ENCODE assay signal across 8 cellular contexts in the genomic region with DNA sequence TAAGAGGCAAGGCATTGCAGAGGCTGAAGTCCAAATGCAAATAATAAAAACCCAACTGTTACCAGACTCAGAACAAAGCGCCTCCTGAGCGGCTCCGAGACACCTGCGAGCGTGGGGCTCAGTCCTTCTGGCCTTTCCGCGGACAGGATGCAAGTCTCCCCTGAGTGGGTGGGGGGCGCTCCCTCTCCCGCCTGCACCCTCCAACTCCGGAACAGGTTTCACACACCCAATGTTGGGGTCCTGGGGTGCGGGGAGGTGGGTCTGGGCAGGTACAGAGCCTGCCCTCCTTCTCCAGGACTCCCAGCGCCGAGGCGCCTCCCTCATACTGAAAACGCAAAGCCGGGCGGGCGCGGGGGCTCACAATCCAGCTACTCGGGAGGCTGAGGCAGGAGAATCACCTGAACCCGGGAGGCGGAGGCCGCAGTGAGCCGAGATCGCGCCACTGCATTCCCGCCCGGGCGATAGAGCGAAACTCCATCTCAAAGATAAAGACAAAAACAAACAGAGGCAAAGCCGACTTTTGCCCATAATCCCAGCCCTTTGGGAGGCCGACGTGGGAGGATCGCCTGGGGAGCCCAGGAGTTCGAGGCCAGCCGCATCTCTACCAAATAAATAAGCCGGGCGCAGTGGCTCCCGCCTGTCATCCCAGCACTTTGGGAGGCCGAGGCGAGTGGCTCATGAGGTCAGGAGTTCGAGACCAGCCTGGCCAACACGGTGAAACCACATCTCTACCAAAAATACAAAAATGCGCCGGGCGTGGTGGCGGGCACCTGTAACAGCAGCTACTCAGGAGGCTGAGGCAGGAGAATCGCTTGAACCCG. TPM values are rescaled to one million over a fixed set of nuclear protein-coding genes. Genes with fewer than 3 reads are reported as not detected.
DNase-seq lines count a peak whose midpoint lies in the region; ATAC-seq, FAIRE-seq and TF ChIP-seq lines count a peak whose summit lies in the region.

No MANE protein-coding gene starts in this region.

- intact Hi-C loops in HepG2 (cut with micrococcal nuclease; ENCODE audit: unreplicated experiment): no loop called here
- intact Hi-C loops in tibial artery (cut with DNase I; ENCODE audit: low total_unique reads): no loop called here

- H3K27ac Mint-ChIP-seq in activated CD8-positive, alpha-beta memory T cell treated with anti-CD3 and anti-CD28 coated beads, Interleukin-2, amount 10 ng/mL, durations not matched to agents 7 days and 5 days: peak overlapping the region; percentile 86

- in situ Hi-C loops in HepG2 (cut with HindIII; ENCODE audit: extremely low pct_ligation_motif_present, low pct_unique_long_range_greater_than_20kb): no loop called here

- H3K4me1 ChIP-seq in HepG2 (ENCODE audit: insufficient read depth, low read length): peaks cover 38% of the 10 kb centered on the region
- peaks cover 0 to 22% (median 12%) of the 10 kb centered on the region in 4 donors for H3K4me1 ChIP-seq in tibial artery

- peaks cover 0 to 26% of the 10 kb centered on the region in 2 experiments; a peak in 4 of 5 replicates for H3K27me3 ChIP-seq in HepG2 (ENCODE audit: control insufficient read depth in 1 of 2, insufficient read depth in 2 of 2, low read length in 2 of 2)
- peaks cover 0 to 18% of the 10 kb centered on the region in 2 donors for H3K27me3 ChIP-seq in tibial artery

- peaks cover 17% of the 10 kb centered on the region for H3K36me3 Mint-ChIP-seq in activated CD8-positive, alpha-beta memory T cell treated with anti-CD3 and anti-CD28 coated beads, Interleukin-2, amount 10 ng/mL, durations not matched to agents 7 days and 5 days

- TF ChIP-seq EP300 in HepG2 (IDR thresholded peaks at IDR 0.05; ENCODE audit: low read depth in 2 of 2, low read length in 2 of 2): no peak
- TF ChIP-seq EP300 in HepG2 (CRISPR knock-in tag; IDR thresholded peaks at IDR 0.05; ENCODE audit: borderline replicate concordance): no peak

- 72% methylated on average over 47 of the region's 49 CpGs for WGBS in HepG2 (ENCODE audit: low lambda C conversion rate)

- no peak for TF ChIP-seq POLR2A in HepG2 (IDR thresholded peaks at IDR 0.05; ENCODE audit: insufficient read depth in 1 of 2, low read depth in 2 of 2, low read length in 2 of 2)

- CTCF ChIA-PET in activated CD8-positive, alpha-beta memory T cell treated with anti-CD3 and anti-CD28 coated beads, Interleukin-2, amount 10 ng/mL, durations not matched to agents 7 days and 5 days (lab: Charles Lee): interaction anchor here (1.1 to 2.0 kb wide), 3 partner anchors 10 to 71 kb away, joined by 3 to 6 read pairs (median 5); no protein-coding TSS in a partner anchor
- CTCF ChIA-PET in HepG2 (lab: Yijun Ruan, JAX; ENCODE audit: low intra/inter-chr PET ratio, low total read pairs): no interaction called here

- H3K36me3 ChIP-seq in HepG2 (replicated peaks in 1 of 2; ENCODE audit: control insufficient read depth in 1 of 2, insufficient read depth in 2 of 2, low read length in 2 of 2) (peaks cover 4 to 10% of the 10 kb centered on the region in 2 experiments), tibial artery (no peaks in the 10 kb centered on the region)

- H3K79me2 ChIP-seq in HepG2 (ENCODE audit: insufficient read depth, low read length): peaks cover 2% of the 10 kb centered on the region

- H3K4me2 ChIP-seq in HepG2 (ENCODE audit: low read depth, low read length): peak overlapping the region; percentile 89

- no peak overlapping the region for H2AFZ ChIP-seq in HepG2 (ENCODE audit: low read length)

- H3K4me1 Mint-ChIP-seq in activated CD8-positive, alpha-beta memory T cell treated with anti-CD3 and anti-CD28 coated beads, Interleukin-2, amount 10 ng/mL, durations not matched to agents 7 days and 5 days: peaks cover 22% of the 10 kb centered on the region

- no TSS peak for BruUV-seq in HepG2 (replicated peaks; lab: Mats Ljungman, UMichigan)

- TF ChIP-seq CTCF in HepG2 (CRISPR knock-in tag; IDR thresholded peaks at IDR 0.05) (no peak), tibial artery (IDR thresholded peaks at IDR 0.05) (no peak)

- peak overlapping the region; percentile 79 for H3K4me3 Mint-ChIP-seq in activated CD8-positive, alpha-beta memory T cell treated with anti-CD3 and anti-CD28 coated beads, Interleukin-2, amount 10 ng/mL, durations not matched to agents 7 days and 5 days

- POLR2A ChIA-PET in HepG2 (lab: Yijun Ruan, JAX): no interaction called here

- peak overlapping the region; percentile 76 for H3K9ac ChIP-seq in HepG2 (ENCODE audit: insufficient read depth, low read depth, low read length)

- no peak overlapping the region for H3K27ac ChIP-seq in HepG2 (ENCODE audit: extremely low read length, insufficient read depth, low read length)
- H3K27ac ChIP-seq in tibial artery: no peak overlapping the region

- no peaks in the 10 kb centered on the region for H3K9me3 Mint-ChIP-seq in activated CD8-positive, alpha-beta memory T cell treated with anti-CD3 and anti-CD28 coated beads, Interleukin-2, amount 10 ng/mL, durations not matched to agents 7 days and 5 days (ENCODE audit: low read depth)

- TF ChIP-seq RAD21 in HepG2 (CRISPR knock-in tag; IDR thresholded peaks at IDR 0.05): no peak

- H3K4me3 ChIP-seq in HepG2 (replicated peaks in 1 of 3; ENCODE audit: insufficient read depth in 1 of 3, low read depth in 2 of 3, low read length in 3 of 3): peak overlapping the region; percentile 66 to 88 (median 84)
- peak overlapping the region; percentile 56 to 78 for H3K4me3 ChIP-seq in tibial artery

- DNase-seq in activated CD8-positive, alpha-beta memory T cell treated with anti-CD3 and anti-CD28 coated beads, Interleukin-2, amount 10 ng/mL, durations not matched to agents 7 days and 5 days: peak; percentile 47
- no peak for DNase-seq in activated CD8-positive, alpha-beta memory T cell treated with anti-CD3 and anti-CD28 coated beads, Interleukin-2, amount 50 U/mL, for 48 hours
- peak; percentile 21 for DNase-seq in activated naive CD4-positive, alpha-beta T cell treated with anti-CD3 and anti-CD28 coated beads, Interleukin-2, amount 50 U/mL, for 16 hours
- DNase-seq in HepG2 (ENCODE audit: low spot score) (no peak), tibial artery (no peak), dermis blood vessel endothelial cell (no peak), NCI-H446 (lab: John Stamatoyannopoulos, UW) (no peak)

- H3K9me3 ChIP-seq in HepG2 (ENCODE audit: low read length): no peaks in the 10 kb centered on the region
- no peaks in the 10 kb centered on the region for H3K9me3 ChIP-seq in tibial artery

- no peaks in the 10 kb centered on the region; the same call in 1 of the 2 replicates for H4K20me1 ChIP-seq in HepG2 (ENCODE audit: insufficient read depth, low read length)

- no peak for FAIRE-seq in HepG2 (lab: Jason Lieb, UNC)

- peaks cover 7% of the 10 kb centered on the region for H3K27me3 Mint-ChIP-seq in activated CD8-positive, alpha-beta memory T cell treated with anti-CD3 and anti-CD28 coated beads, Interleukin-2, amount 10 ng/mL, durations not matched to agents 7 days and 5 days

- ATAC-seq in activated CD8-positive, alpha-beta memory T cell treated with anti-CD3 and anti-CD28 coated beads, Interleukin-2, amount 10 ng/mL, durations not matched to agents 7 days and 5 days: no peak
- no peak for ATAC-seq in HepG2
- ATAC-seq in HG02678 (IDR thresholded peaks at IDR 0.05; ENCODE audit: unreplicated experiment): no peak

TF ChIP-seq in HepG2, 621 proteins besides CTCF, POLR2A, EP300 and RAD21 (continues in another document):
- TF ChIP-seq TMF1 (CRISPR knock-in tag; IDR thresholded peaks at IDR 0.05; ENCODE audit: low read depth) (0 out of 2 replicates have a peak, but pooled peaks have one; percentile 24), XRCC5 (optimal IDR thresholded peaks at IDR 0.05; ENCODE audit: low read length) (peak; percentile 29), AGO1 (IDR thresholded peaks at IDR 0.05; ENCODE audit: low read depth, low read length, poor library complexity, severe bottlenecking) (peak; percentile 49), NCOA1 (CRISPR knock-in tag; IDR thresholded peaks at IDR 0.05) (0 out of 2 replicates have a peak, but pooled peaks have one; percentile 4), CHD4 (IDR thresholded peaks at IDR 0.05; ENCODE audit: borderline replicate concordance, low read length) (0 out of 2 replicates have a peak, but pooled peaks have one; percentile 39)

RNA-seq across cellular contexts. Expression of a gene that starts 0.9 kb away (rescaled TPM):
- 10 to 100 TPM; 49.3 to 61.7 TPM for total RNA-seq in activated CD8-positive, alpha-beta memory T cell treated with anti-CD3 and anti-CD28 coated beads, Interleukin-2, amount 10 ng/mL, durations not matched to agents 7 days and 5 days
- 48.3 and 61.7 TPM in 2 replicates for total RNA-seq in HepG2 (2016; rRNA removed; fragmentation: Illumina TruSeq; extraction: Trizol)
- 23.8 and 27.0 TPM in 2 replicates for total RNA-seq in HepG2 (2016; cell fraction: cytosol; rRNA removed; fragmentation: Illumina TruSeq; extraction: Trizol; ENCODE audit: low read depth)
- 48.0 and 66.5 TPM in 2 replicates for total RNA-seq in HepG2 (2016; cell fraction: insoluble cytoplasmic fraction; rRNA removed; fragmentation: Illumina TruSeq; extraction: Trizol)
- total RNA-seq in HepG2 (2016; cell fraction: membrane; rRNA removed; fragmentation: Illumina TruSeq; extraction: Trizol): 37.7 and 42.3 TPM in 2 replicates
- total RNA-seq in HepG2 (2016; cell fraction: nucleus; rRNA removed; fragmentation: Illumina TruSeq; extraction: Trizol): 23.1 and 24.3 TPM in 2 replicates
- 7.7 and 10.6 TPM in 2 replicates for polyA plus RNA-seq in HepG2 (2011; rRNA removed)
- 8.9 and 11.0 TPM in 2 replicates for polyA plus RNA-seq in HepG2 (2011; cell fraction: cytosol; rRNA removed)
- 3.9 and 4.5 TPM in 2 replicates for polyA plus RNA-seq in HepG2 (2011; cell fraction: nucleus; rRNA removed)
- 5.7 and 16.9 TPM in 2 replicates for polyA plus RNA-seq in HepG2 (2012)
- polyA plus RNA-seq in HepG2 (2016; cell fraction: cytosol; fragmentation: Illumina TruSeq; extraction: Trizol; ENCODE audit: low read depth): 28.1 and 34.5 TPM in 2 replicates
- 76.0 and 95.5 TPM in 2 replicates for polyA plus RNA-seq in HepG2 (2016; cell fraction: insoluble cytoplasmic fraction; fragmentation: Illumina TruSeq; extraction: Trizol; ENCODE audit: low read depth)
- polyA plus RNA-seq in HepG2 (2016; cell fraction: membrane; fragmentation: Illumina TruSeq; extraction: Trizol; ENCODE audit: low read depth): 36.4 and 39.0 TPM in 2 replicates
- polyA plus RNA-seq in HepG2 (2016; cell fraction: nucleus; fragmentation: Illumina TruSeq; extraction: Trizol; ENCODE audit: insufficient read depth, low read depth): 38.9 and 39.5 TPM in 2 replicates
- polyA minus RNA-seq in HepG2 (2011; rRNA and poly(A)+ RNA removed; ENCODE audit: low replicate concordance): 7.2 and 33.6 TPM in 2 replicates
- polyA minus RNA-seq in HepG2 (2011; cell fraction: cytosol; rRNA and poly(A)+ RNA removed): 3.9 and 4.1 TPM in 2 replicates
- polyA minus RNA-seq in HepG2 (2011; cell fraction: nucleus; rRNA and poly(A)+ RNA removed): 4.7 and 6.2 TPM in 2 replicates
- 6.6 and 8.6 TPM in 2 replicates for total RNA-seq in dermis blood vessel endothelial cell

Comparison
In these comparisons a context has a peak if more than half of its experiments do, and no peak if none do; other contexts are left out.
1. DNase-seq: peak in activated CD8-positive, alpha-beta memory T cell treated with anti-CD3 and anti-CD28 coated beads, Interleukin-2, amount 10 ng/mL, durations not matched to agents 7 days and 5 days (single experiment) and activated naive CD4-positive, alpha-beta T cell treated with anti-CD3 and anti-CD28 coated beads, Interleukin-2, amount 50 U/mL, for 16 hours (single experiment); none in activated CD8-positive, alpha-beta memory T cell treated with anti-CD3 and anti-CD28 coated beads, Interleukin-2, amount 50 U/mL, for 48 hours (single experiment), HepG2 (single experiment), tibial artery (0 of 2), dermis blood vessel endothelial cell (single experiment) and NCI-H446 (0 of 2).